9 cellular contexts compared by ENCODE assay signal in genomic region chr17:69434164-69434579, GRCh38. TPM values are rescaled to one million over a fixed set of nuclear protein-coding genes. Genes with fewer than 3 reads are reported as not detected.
DNase-seq lines count a peak whose midpoint lies in the region; ATAC-seq, FAIRE-seq and TF ChIP-seq lines count a peak whose summit lies in the region.
"Had no signal": no experiment of that assay in that cellular context is flagged by ENCODE, and none has a peak within 500 bp of the region (broad histone marks: within the 10 kb centered on the region; RNA-seq: fewer than 3 reads in every experiment).

No MANE protein-coding gene starts in this region.

- H3K27me3 Mint-ChIP-seq in activated T-helper 2 cell treated with anti-CD3 and anti-CD28 coated beads, Interferon-gamma antibody, Interleukin-2, Interleukin-4, amounts not matched to agents 10 μg/mL and 5 μg/mL and 100 μg/mL, durations not matched to agents 14 hours and 24 hours and 36 hours (ENCODE audit: low read depth), result no peaks in the 10 kb centered on the region
- H3K27me3 Mint-ChIP-seq: natural killer cell treated with Interleukin-12 subunit alpha and Interleukin-12 subunit beta and Interleukin-15 and Interleukin-18, amount 100 ng/mL, for 72 hours had no signal

- peak overlapping the region; percentile 48 to 70 (median 62) for H3K27ac ChIP-seq in gastrocnemius medialis

- no peaks in the 10 kb centered on the region for H3K36me3 ChIP-seq in gastrocnemius medialis

- ATAC-seq in gastrocnemius medialis (peak; percentile 69 to 72), HG03280 (IDR thresholded peaks at IDR 0.05; ENCODE audit: unreplicated experiment) (no peak), HG02759 (IDR thresholded peaks at IDR 0.05; ENCODE audit: unreplicated experiment) (no peak)
- ATAC-seq: natural killer cell treated with Interleukin-12 subunit alpha and Interleukin-12 subunit beta and Interleukin-15 and Interleukin-18, amount 100 ng/mL, for 72 hours had no signal

- H3K9me3 Mint-ChIP-seq in activated T-helper 2 cell treated with anti-CD3 and anti-CD28 coated beads, Interferon-gamma antibody, Interleukin-2, Interleukin-4, amounts not matched to agents 10 μg/mL and 5 μg/mL and 100 μg/mL, durations not matched to agents 14 hours and 24 hours and 36 hours, result no peaks in the 10 kb centered on the region
- H3K9me3 Mint-ChIP-seq: natural killer cell treated with Interleukin-12 subunit alpha and Interleukin-12 subunit beta and Interleukin-15 and Interleukin-18, amount 100 ng/mL, for 72 hours had no signal

- in situ Hi-C loops in gastrocnemius medialis (cut with MboI; ENCODE audit: low sequenced_read_pairs in 4 of 4), result no loop called here

- intact Hi-C loops in gastrocnemius medialis (cut with DNase I; ENCODE audit: low total_unique reads), result no loop called here
- intact Hi-C loops in activated T-helper 2 cell treated with anti-CD3 and anti-CD28 coated beads, Interferon-gamma antibody, Interleukin-2, Interleukin-4, amounts not matched to agents 10 μg/mL and 5 μg/mL and 100 μg/mL, durations not matched to agents 14 hours and 24 hours and 36 hours (cut with micrococcal nuclease), result no loop called here

- TF ChIP-seq CTCF in foreskin fibroblast (IDR thresholded peaks at IDR 0.05; ENCODE audit: low read depth, low read length) (no peak), gastrocnemius medialis (IDR thresholded peaks at IDR 0.05 in 4 of 5, conservative IDR thresholded peaks at IDR 0.05 in 1 of 5) (no peak)

- H3K4me1 Mint-ChIP-seq in activated T-helper 2 cell treated with anti-CD3 and anti-CD28 coated beads, Interferon-gamma antibody, Interleukin-2, Interleukin-4, amounts not matched to agents 10 μg/mL and 5 μg/mL and 100 μg/mL, durations not matched to agents 14 hours and 24 hours and 36 hours (ENCODE audit: low read depth), result peaks cover 12% of the 10 kb centered on the region

- H3K27me3 ChIP-seq in gastrocnemius medialis, result no peaks in the 10 kb centered on the region

- TF ChIP-seq POLR2A in gastrocnemius medialis (IDR thresholded peaks at IDR 0.05), result no peak

- FAIRE-seq in RCC 7860 (lab: Jason Lieb, UNC), result peak; percentile 58

- H3K9me3 ChIP-seq in gastrocnemius medialis, result no peaks in the 10 kb centered on the region

- no peak overlapping the region for H3K27ac Mint-ChIP-seq in activated T-helper 2 cell treated with anti-CD3 and anti-CD28 coated beads, Interferon-gamma antibody, Interleukin-2, Interleukin-4, amounts not matched to agents 10 μg/mL and 5 μg/mL and 100 μg/mL, durations not matched to agents 14 hours and 24 hours and 36 hours
- H3K27ac Mint-ChIP-seq: natural killer cell treated with Interleukin-12 subunit alpha and Interleukin-12 subunit beta and Interleukin-15 and Interleukin-18, amount 100 ng/mL, for 72 hours had no signal

- no peak overlapping the region for H3K4me3 Mint-ChIP-seq in activated T-helper 2 cell treated with anti-CD3 and anti-CD28 coated beads, Interferon-gamma antibody, Interleukin-2, Interleukin-4, amounts not matched to agents 10 μg/mL and 5 μg/mL and 100 μg/mL, durations not matched to agents 14 hours and 24 hours and 36 hours (ENCODE audit: low read depth)
- H3K4me3 Mint-ChIP-seq: natural killer cell treated with Interleukin-12 subunit alpha and Interleukin-12 subunit beta and Interleukin-15 and Interleukin-18, amount 100 ng/mL, for 72 hours had no signal

- no peak overlapping the region for H3K4me3 ChIP-seq in foreskin fibroblast (ENCODE audit: low read depth in 1 of 2, low read length in 2 of 2)
- no peak overlapping the region for H3K4me3 ChIP-seq in gastrocnemius medialis

- H3K4me1 ChIP-seq in gastrocnemius medialis, result peaks cover 30 to 33% of the 10 kb centered on the region in 2 donors

- H3K36me3 Mint-ChIP-seq in activated T-helper 2 cell treated with anti-CD3 and anti-CD28 coated beads, Interferon-gamma antibody, Interleukin-2, Interleukin-4, amounts not matched to agents 10 μg/mL and 5 μg/mL and 100 μg/mL, durations not matched to agents 14 hours and 24 hours and 36 hours (ENCODE audit: low read depth), result no peaks in the 10 kb centered on the region
- H3K36me3 Mint-ChIP-seq: natural killer cell treated with Interleukin-12 subunit alpha and Interleukin-12 subunit beta and Interleukin-15 and Interleukin-18, amount 100 ng/mL, for 72 hours had no signal

- peak; percentile 17 for DNase-seq in HK-2 (ENCODE audit: unreplicated experiment)
- DNase-seq in RCC 7860 (ENCODE audit: low spot score), result peak; percentile 43
- DNase-seq in foreskin fibroblast, result peak; percentile 6 to 63
- DNase-seq in gastrocnemius medialis, result peak in 1 of 2 donors; percentile 37
- DNase-seq in SHP77 (lab: John Stamatoyannopoulos, UW), result no peak
- DNase-seq in activated T-helper 2 cell treated with anti-CD3 and anti-CD28 coated beads, Interferon-gamma antibody, Interleukin-2, Interleukin-4, amounts not matched to agents 10 μg/mL and 5 μg/mL and 100 μg/mL, durations not matched to agents 14 hours and 24 hours and 36 hours (ENCODE audit: low spot score), result no peak

RNA-seq across cellular contexts. Expression of gene MAP2K6, which starts 19.7 kb away (rescaled TPM):
- total RNA-seq in gastrocnemius medialis, result 100 to 1,000 TPM in 3 of 4 donors, 10 to 100 TPM in 1; 35.1 to 351 (median 223) TPM
- total RNA-seq in activated T-helper 2 cell treated with anti-CD3 and anti-CD28 coated beads, Interferon-gamma antibody, Interleukin-2, Interleukin-4, amounts not matched to agents 10 μg/mL and 5 μg/mL and 100 μg/mL, durations not matched to agents 14 hours and 24 hours and 36 hours, result 3.1 and 3.6 TPM in 2 replicates

Comparison
In these comparisons a context has a peak if more than half of its experiments do, and no peak if none do; other contexts are left out.
1. DNase-seq: peak in HK-2 (single experiment), RCC 7860 (single experiment) and foreskin fibroblast (2 of 2); none in SHP77 (0 of 2) and activated T-helper 2 cell treated with anti-CD3 and anti-CD28 coated beads, Interferon-gamma antibody, Interleukin-2, Interleukin-4, amounts not matched to agents 10 μg/mL and 5 μg/mL and 100 μg/mL, durations not matched to agents 14 hours and 24 hours and 36 hours (single experiment).
2. ATAC-seq: peak in gastrocnemius medialis (2 of 2); none in HG03280 (single experiment) and HG02759 (single experiment).